8 cellular contexts compared by ENCODE assay signal in the genomic region with DNA sequence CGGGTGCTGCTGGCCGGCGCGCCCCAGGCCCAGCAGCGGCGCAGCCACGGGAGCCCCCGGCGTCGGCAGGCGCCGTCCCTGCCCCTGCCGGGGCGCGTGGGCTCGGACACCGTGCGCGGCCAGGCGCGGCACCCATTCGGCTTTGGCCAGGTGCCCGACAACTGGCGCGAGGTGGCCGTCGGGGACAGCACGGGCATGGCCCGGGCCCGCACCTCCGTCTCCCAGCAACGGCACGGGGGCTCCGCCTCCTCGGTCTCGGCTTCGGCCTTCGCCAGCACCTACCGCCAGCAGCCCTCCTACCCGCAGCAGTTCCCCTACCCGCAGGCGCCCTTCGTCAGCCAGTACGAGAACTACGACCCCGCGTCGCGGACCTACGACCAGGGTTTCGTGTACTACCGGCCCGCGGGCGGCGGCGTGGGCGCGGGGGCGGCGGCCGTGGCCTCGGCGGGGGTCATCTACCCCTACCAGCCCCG. TPM values are rescaled to one million over a fixed set of nuclear protein-coding genes. Genes with fewer than 3 reads are reported as not detected.
DNase-seq lines count a peak whose midpoint lies in the region; ATAC-seq and TF ChIP-seq lines count a peak whose summit lies in the region.

No MANE protein-coding gene starts in this region.

- TF ChIP-seq CTCF in AG10803 (conservative IDR thresholded peaks at IDR 0.05; ENCODE audit: low read length) (no peak), endodermal cell (conservative IDR thresholded peaks at IDR 0.05) (no peak), OCI-LY7 (conservative IDR thresholded peaks at IDR 0.05; ENCODE audit: low read length) (no peak)

- H3K9me3 ChIP-seq in endodermal cell (ENCODE audit: control insufficient read depth, low read length) (no peaks in the 10 kb centered on the region), mucosa of stomach (ENCODE audit: control insufficient read depth, low read length) (no peaks in the 10 kb centered on the region), thymus (ENCODE audit: control insufficient read depth) (no peaks in the 10 kb centered on the region), OCI-LY7 (ENCODE audit: low read length) (no peaks in the 10 kb centered on the region)

- 0 to 2% methylated on average over 13 to 65 of the region's 65 CpGs for WGBS in endodermal cell (ENCODE audit: insufficient coverage in 1 of 2, insufficient read length in 1 of 2), 2 experiments
- 3% methylated on average over 65 of the region's 65 CpGs for WGBS in thymus

- H3K27me3 Mint-ChIP-seq in activated CD4-positive, alpha-beta T cell treated with anti-CD3 and anti-CD28 coated beads for 36 hours, result no peaks in the 10 kb centered on the region
- peaks cover 15% of the 10 kb centered on the region for H3K27me3 Mint-ChIP-seq in endodermal cell (ENCODE audit: insufficient read depth)

- no peak overlapping the region for H2AFZ ChIP-seq in OCI-LY7 (ENCODE audit: low read length)

- no TSS peak for BruUV-seq in OCI-LY7 (replicated peaks; lab: Mats Ljungman, UMichigan)

- no peak overlapping the region for H3K4me2 ChIP-seq in OCI-LY7 (ENCODE audit: low read length)

- intact Hi-C loops in activated CD4-positive, alpha-beta T cell treated with anti-CD3 and anti-CD28 coated beads for 36 hours (cut with DNase I, micrococcal nuclease), result loop anchor here (1.0 to 5.0 kb wide), 5 partner anchors 30 to 68 kb away; a partner anchor contains a TSS
- intact Hi-C loops in OCI-LY7 (cut with micrococcal nuclease; ENCODE audit: unreplicated experiment), result no loop called here

- no peaks in the 10 kb centered on the region for H4K20me1 ChIP-seq in OCI-LY7 (ENCODE audit: insufficient read depth, low read length)

- H3K27ac ChIP-seq in endodermal cell (ENCODE audit: low read depth, low read length), result peak overlapping the region; percentile 72
- peak overlapping the region; percentile 25 for H3K27ac ChIP-seq in thymus (ENCODE audit: low read depth)
- no peak overlapping the region for H3K27ac ChIP-seq in OCI-LY7 (ENCODE audit: low read depth, low read length, poor library complexity, severe bottlenecking)

- H3K36me3 Mint-ChIP-seq in activated CD4-positive, alpha-beta T cell treated with anti-CD3 and anti-CD28 coated beads for 36 hours (ENCODE audit: low read depth), result no peaks in the 10 kb centered on the region
- no peaks in the 10 kb centered on the region for H3K36me3 Mint-ChIP-seq in endodermal cell (ENCODE audit: low read depth)

- no peaks in the 10 kb centered on the region for H3K79me2 ChIP-seq in OCI-LY7 (ENCODE audit: insufficient read depth, low read depth, low read length)

- peak; percentile 33 for DNase-seq in AG10803 (ENCODE audit: low read depth)
- peak; percentile 76 for DNase-seq in HuH-7.5 (ENCODE audit: low spot score)
- DNase-seq in activated CD4-positive, alpha-beta T cell treated with anti-CD3 and anti-CD28 coated beads for 36 hours, result peak; percentile 60
- DNase-seq in endodermal cell, result peak; percentile 88
- DNase-seq in OCI-LY7 (ENCODE audit: low spot score), result no peak
- no peak for DNase-seq in Kasumi-1 (lab: John Stamatoyannopoulos, UW)

- CTCF ChIA-PET in activated CD4-positive, alpha-beta T cell treated with anti-CD3 and anti-CD28 coated beads for 36 hours (lab: Charles Lee), result interaction anchor here (0.6 to 1.9 kb wide), 19 partner anchors 9 to 127 kb away, joined by 3 to 12 read pairs (median 4); a partner anchor contains a TSS
- CTCF ChIA-PET in OCI-LY7 (lab: Charles Lee; ENCODE audit: unreplicated experiment), result no interaction called here

- POLR2A ChIA-PET in activated CD4-positive, alpha-beta T cell treated with anti-CD3 and anti-CD28 coated beads for 36 hours (lab: Charles Lee), result no interaction called here
- POLR2A ChIA-PET in OCI-LY7 (lab: Charles Lee), result no interaction called here

- ATAC-seq in activated CD4-positive, alpha-beta T cell treated with anti-CD3 and anti-CD28 coated beads for 36 hours, result no peak

- peak overlapping the region; percentile 72 for H3K4me3 Mint-ChIP-seq in activated CD4-positive, alpha-beta T cell treated with anti-CD3 and anti-CD28 coated beads for 36 hours
- H3K4me3 Mint-ChIP-seq in endodermal cell, result peak overlapping the region; percentile 55

- H3K27ac Mint-ChIP-seq in activated CD4-positive, alpha-beta T cell treated with anti-CD3 and anti-CD28 coated beads for 36 hours, result no peak overlapping the region
- no peak overlapping the region for H3K27ac Mint-ChIP-seq in endodermal cell

- H3K4me3 ChIP-seq in AG10803 (ENCODE audit: low read length), result peak overlapping the region; percentile 90
- peak overlapping the region; percentile 77 for H3K4me3 ChIP-seq in endodermal cell (ENCODE audit: low read length)
- peak overlapping the region; percentile 5 for H3K4me3 ChIP-seq in mucosa of stomach (ENCODE audit: low read length)
- H3K4me3 ChIP-seq in thymus (ENCODE audit: low read length), result peak overlapping the region; percentile 72
- H3K4me3 ChIP-seq in OCI-LY7 (ENCODE audit: low read depth, low read length, poor library complexity, severe bottlenecking), result no peak overlapping the region

- no peaks in the 10 kb centered on the region for H3K27me3 ChIP-seq in endodermal cell (ENCODE audit: control insufficient read depth, insufficient read depth, low read length, poor library complexity, severe bottlenecking)
- no peaks in the 10 kb centered on the region for H3K27me3 ChIP-seq in mucosa of stomach (ENCODE audit: control insufficient read depth, insufficient read depth, low read length)
- H3K27me3 ChIP-seq in thymus (ENCODE audit: control insufficient read depth, insufficient read depth), result peaks cover 26% of the 10 kb centered on the region

- H3K9ac ChIP-seq in endodermal cell (ENCODE audit: extremely low read depth, low read length, poor library complexity, severe bottlenecking) (peak overlapping the region; percentile 49), mucosa of stomach (ENCODE audit: low read length) (peak overlapping the region; percentile 32)

- peaks cover 30% of the 10 kb centered on the region for H3K4me1 ChIP-seq in endodermal cell (ENCODE audit: control insufficient read depth, insufficient read depth, low read length)
- H3K4me1 ChIP-seq in mucosa of stomach (ENCODE audit: control insufficient read depth, insufficient read depth, low read length), result peaks cover 68% of the 10 kb centered on the region
- peaks cover 20% of the 10 kb centered on the region for H3K4me1 ChIP-seq in thymus (ENCODE audit: control insufficient read depth, insufficient read depth, low read length)
- no peaks in the 10 kb centered on the region for H3K4me1 ChIP-seq in OCI-LY7 (ENCODE audit: insufficient read depth, low read length, poor library complexity, severe bottlenecking)

- H3K9me2 ChIP-seq in OCI-LY7 (ENCODE audit: insufficient read depth, low read length), result no peaks in the 10 kb centered on the region

- H3K4me1 Mint-ChIP-seq in activated CD4-positive, alpha-beta T cell treated with anti-CD3 and anti-CD28 coated beads for 36 hours, result peaks cover 35% of the 10 kb centered on the region
- peaks cover 41% of the 10 kb centered on the region for H3K4me1 Mint-ChIP-seq in endodermal cell

- no peaks in the 10 kb centered on the region for H3K9me3 Mint-ChIP-seq in activated CD4-positive, alpha-beta T cell treated with anti-CD3 and anti-CD28 coated beads for 36 hours (ENCODE audit: low read depth)
- no peaks in the 10 kb centered on the region for H3K9me3 Mint-ChIP-seq in endodermal cell

- H3K36me3 ChIP-seq in endodermal cell (ENCODE audit: control insufficient read depth, insufficient read depth, low read length) (no peaks in the 10 kb centered on the region), mucosa of stomach (ENCODE audit: control insufficient read depth, insufficient read depth, low read length) (no peaks in the 10 kb centered on the region), thymus (ENCODE audit: control insufficient read depth, insufficient read depth) (no peaks in the 10 kb centered on the region), OCI-LY7 (ENCODE audit: insufficient read depth, low read length) (no peaks in the 10 kb centered on the region)

RNA-seq across cellular contexts. Expression of a gene that starts 0.8 kb away (rescaled TPM):
- 1 to 10 TPM; 1.9 to 2.5 TPM for total RNA-seq in activated CD4-positive, alpha-beta T cell treated with anti-CD3 and anti-CD28 coated beads for 36 hours
- 10 to 100 TPM; 21.3 to 31.8 TPM for total RNA-seq in endodermal cell
- polyA plus RNA-seq in endodermal cell (2013, experiment 1 of 2), result 92.7 TPM
- 93.8 TPM for polyA plus RNA-seq in endodermal cell (2013, experiment 2 of 2)
- 6.7 TPM for polyA plus RNA-seq in thymus
- not detected in 2 replicates for total RNA-seq in OCI-LY7 (2014; rRNA removed; shearing (Covaris generic))
- total RNA-seq in OCI-LY7 (2022), result not detected in 2 replicates

RNA-seq across cellular contexts. Expression of a gene that starts 53.7 kb away (rescaled TPM):
- not detected for total RNA-seq in activated CD4-positive, alpha-beta T cell treated with anti-CD3 and anti-CD28 coated beads for 36 hours
- total RNA-seq in endodermal cell (not detected), OCI-LY7 (2022) (not detected in 2 replicates)
- not detected for polyA plus RNA-seq in endodermal cell (2013, experiment 1 of 2)
- polyA plus RNA-seq in endodermal cell (2013, experiment 2 of 2), result not detected
- 0.05 TPM for polyA plus RNA-seq in thymus
- not detected in 2 replicates for total RNA-seq in OCI-LY7 (2014; rRNA removed; shearing (Covaris generic))

Comparison
In these comparisons a context has a peak if more than half of its experiments do, and no peak if none do; other contexts are left out.
1. DNase-seq: peak in AG10803 (single experiment), HuH-7.5 (single experiment), activated CD4-positive, alpha-beta T cell treated with anti-CD3 and anti-CD28 coated beads for 36 hours (single experiment) and endodermal cell (single experiment); none in OCI-LY7 (single experiment) and Kasumi-1 (0 of 2).
2. RNA of a gene that starts 0.8 kb away (total RNA-seq): 21.3 to 31.8 TPM in endodermal cell; 1.9 to 2.5 TPM in activated CD4-positive, alpha-beta T cell treated with anti-CD3 and anti-CD28 coated beads for 36 hours and not detected in OCI-LY7; every median in the first group is over 4 times any median in the second.